15 cellular contexts compared by ENCODE assay signal in genomic region chr7:157850481-157851444, GRCh38.
DNase-seq lines count a peak whose midpoint lies in the region; ATAC-seq, FAIRE-seq and TF ChIP-seq lines count a peak whose summit lies in the region.
"Had no signal": no experiment of that assay in that cellular context is flagged by ENCODE, and none has a peak within 500 bp of the region (broad histone marks: within the 10 kb centered on the region; RNA-seq: fewer than 3 reads in every experiment).

No MANE protein-coding gene starts in this region.

- intact Hi-C loops in kidney (cut with DNase I), result no loop called here
- intact Hi-C loops in upper lobe of right lung (cut with DNase I), result no loop called here
- intact Hi-C loops in esophagus squamous epithelium (cut with DNase I), result no loop called here

- H3K27me3 Mint-ChIP-seq in stimulated activated naive CD8-positive, alpha-beta T cell treated with anti-CD3 and anti-CD28 coated beads, Interleukin-15, amount 100 ng/mL, for 72 hours, result no peaks in the 10 kb centered on the region

- H3K27ac ChIP-seq in VCaP, result peak overlapping the region; percentile 68
- H3K27ac ChIP-seq in kidney (ENCODE audit: low read depth in 2 of 2, low read length in 2 of 2), result no peak overlapping the region
- peak overlapping the region; percentile 55 for H3K27ac ChIP-seq in upper lobe of right lung
- H3K27ac ChIP-seq in esophagus squamous epithelium, result peak overlapping the region in 2 of 4 donors; percentile 55 to 66
- H3K27ac ChIP-seq: ascending aorta, epithelial cell of prostate, WERI-Rb-1 had no signal

- H3K4me1 ChIP-seq in kidney (ENCODE audit: control insufficient read depth in 1 of 2, insufficient read depth in 1 of 2, low read depth in 1 of 2, low read length in 2 of 2) (peaks cover 0 to 5% of the 10 kb centered on the region in 2 donors), upper lobe of right lung (peaks cover 4% of the 10 kb centered on the region), esophagus squamous epithelium (peaks cover 3 to 12% (median 4%) of the 10 kb centered on the region in 3 donors)
- H3K4me1 ChIP-seq: ascending aorta had no signal

- WGBS in esophagus squamous epithelium, 2 donors, result 86% methylated on average over 20 of the region's 20 CpGs

- peak overlapping the region; percentile 79 to 90 for H3K4me3 Mint-ChIP-seq in stimulated activated naive CD8-positive, alpha-beta T cell treated with anti-CD3 and anti-CD28 coated beads, Interleukin-15, amount 100 ng/mL, for 72 hours
- H3K4me3 Mint-ChIP-seq in stimulated activated effector memory CD8-positive, alpha-beta T cell treated with anti-CD3 and anti-CD28 coated beads, Interleukin-12 subunit alpha, Interleukin-12 subunit beta, amount 100 ng/mL, for 72 hours, result no peak overlapping the region

- no peaks in the 10 kb centered on the region for H3K9me3 Mint-ChIP-seq in stimulated activated naive CD8-positive, alpha-beta T cell treated with anti-CD3 and anti-CD28 coated beads, Interleukin-15, amount 100 ng/mL, for 72 hours
- H3K9me3 Mint-ChIP-seq in stimulated activated effector memory CD8-positive, alpha-beta T cell treated with anti-CD3 and anti-CD28 coated beads, Interleukin-12 subunit alpha, Interleukin-12 subunit beta, amount 100 ng/mL, for 72 hours, result no peaks in the 10 kb centered on the region

- no peaks in the 10 kb centered on the region for H3K36me3 ChIP-seq in kidney (ENCODE audit: control insufficient read depth in 1 of 2, insufficient read depth in 2 of 2, low read length in 2 of 2)
- H3K36me3 ChIP-seq in upper lobe of right lung, result no peaks in the 10 kb centered on the region
- no peaks in the 10 kb centered on the region for H3K36me3 ChIP-seq in esophagus squamous epithelium
- H3K36me3 ChIP-seq: ascending aorta, WERI-Rb-1 had no signal

- DNase-seq in stimulated activated naive CD8-positive, alpha-beta T cell treated with anti-CD3 and anti-CD28 coated beads, Interleukin-15, amount 100 ng/mL, for 72 hours, result no peak
- DNase-seq in stimulated activated naive CD8-positive, alpha-beta T cell treated with anti-CD3 and anti-CD28 coated beads, Interleukin-15, Interleukin-2, amounts not matched to agents 100 U/mL and 50 U/mL, for 24 hours, result no peak
- DNase-seq in kidney (peak; percentile 32), upper lobe of right lung (no peak), A172 (ENCODE audit: low spot score) (no peak), esophagus squamous epithelium (lab: John Stamatoyannopoulos, UW) (no peak)
- no peak for DNase-seq in stimulated activated effector memory CD8-positive, alpha-beta T cell treated with anti-CD3 and anti-CD28 coated beads, Interleukin-12 subunit alpha, Interleukin-12 subunit beta, amount 100 ng/mL, for 72 hours (ENCODE audit: low spot score in 2 of 2)
- DNase-seq: NCI-H524 treated with DMSO at 0.1 percent for 48 hours, WERI-Rb-1 had no signal

- H3K9me3 ChIP-seq in kidney (ENCODE audit: control insufficient read depth in 1 of 2, low read length in 2 of 2) (no peaks in the 10 kb centered on the region), upper lobe of right lung (no peaks in the 10 kb centered on the region), esophagus squamous epithelium (no peaks in the 10 kb centered on the region)
- H3K9me3 ChIP-seq: ascending aorta had no signal

- H3K27me3 ChIP-seq in upper lobe of right lung (no peaks in the 10 kb centered on the region), esophagus squamous epithelium (no peaks in the 10 kb centered on the region)
- H3K27me3 ChIP-seq: ascending aorta had no signal

- no peak overlapping the region for H3K4me3 ChIP-seq in kidney (ENCODE audit: low read length in 2 of 2)
- no peak overlapping the region for H3K4me3 ChIP-seq in upper lobe of right lung
- H3K4me3 ChIP-seq in esophagus squamous epithelium, result peak overlapping the region in 1 of 4 donors; percentile 25
- H3K4me3 ChIP-seq: lung had no signal

- TF ChIP-seq POLR2A in esophagus squamous epithelium (IDR thresholded peaks at IDR 0.05), result no peak

- ATAC-seq in stimulated activated naive CD8-positive, alpha-beta T cell treated with anti-CD3 and anti-CD28 coated beads, Interleukin-15, amount 100 ng/mL, for 72 hours, result no peak
- no peak for ATAC-seq in stimulated activated naive CD8-positive, alpha-beta T cell treated with anti-CD3 and anti-CD28 coated beads, Interleukin-15, Interleukin-2, amounts not matched to agents 100 U/mL and 50 U/mL, for 24 hours
- ATAC-seq in upper lobe of right lung, result no peak
- ATAC-seq in stimulated activated effector memory CD8-positive, alpha-beta T cell treated with anti-CD3 and anti-CD28 coated beads, Interleukin-12 subunit alpha, Interleukin-12 subunit beta, amount 100 ng/mL, for 72 hours, result no peak
- ATAC-seq: SK-N-SH treated with all-trans-retinoic acid at 6 μM for 48 hours had no signal

- no peak for FAIRE-seq in kidney (lab: Jason Lieb, UNC)
- FAIRE-seq: colon had no signal

- peak overlapping the region; percentile 98 for H3K27ac Mint-ChIP-seq in stimulated activated naive CD8-positive, alpha-beta T cell treated with anti-CD3 and anti-CD28 coated beads, Interleukin-15, amount 100 ng/mL, for 72 hours
- H3K27ac Mint-ChIP-seq in stimulated activated effector memory CD8-positive, alpha-beta T cell treated with anti-CD3 and anti-CD28 coated beads, Interleukin-12 subunit alpha, Interleukin-12 subunit beta, amount 100 ng/mL, for 72 hours, result no peak overlapping the region

- no peaks in the 10 kb centered on the region for H3K36me3 Mint-ChIP-seq in stimulated activated effector memory CD8-positive, alpha-beta T cell treated with anti-CD3 and anti-CD28 coated beads, Interleukin-12 subunit alpha, Interleukin-12 subunit beta, amount 100 ng/mL, for 72 hours

- H3K4me1 Mint-ChIP-seq in stimulated activated naive CD8-positive, alpha-beta T cell treated with anti-CD3 and anti-CD28 coated beads, Interleukin-15, amount 100 ng/mL, for 72 hours, result peaks cover 11% of the 10 kb centered on the region
- H3K4me1 Mint-ChIP-seq in stimulated activated effector memory CD8-positive, alpha-beta T cell treated with anti-CD3 and anti-CD28 coated beads, Interleukin-12 subunit alpha, Interleukin-12 subunit beta, amount 100 ng/mL, for 72 hours, result peaks cover 7% of the 10 kb centered on the region

- no peak overlapping the region for H3K9ac ChIP-seq in kidney (ENCODE audit: low read length in 2 of 2)

- TF ChIP-seq CTCF in VCaP (conservative IDR thresholded peaks at IDR 0.05) (no peak), kidney (IDR thresholded peaks at IDR 0.05; ENCODE audit: borderline replicate concordance, extremely low read depth, insufficient read depth) (no peak), upper lobe of right lung (IDR thresholded peaks at IDR 0.05) (no peak), esophagus squamous epithelium (IDR thresholded peaks at IDR 0.05) (no peak)

Comparison
In these comparisons a context has a peak if more than half of its experiments do, and no peak if none do; other contexts are left out.
1. H3K27ac ChIP-seq: peak in VCaP (single experiment) and upper lobe of right lung (single experiment); none in kidney (0 of 2).